In the genomic region with DNA sequence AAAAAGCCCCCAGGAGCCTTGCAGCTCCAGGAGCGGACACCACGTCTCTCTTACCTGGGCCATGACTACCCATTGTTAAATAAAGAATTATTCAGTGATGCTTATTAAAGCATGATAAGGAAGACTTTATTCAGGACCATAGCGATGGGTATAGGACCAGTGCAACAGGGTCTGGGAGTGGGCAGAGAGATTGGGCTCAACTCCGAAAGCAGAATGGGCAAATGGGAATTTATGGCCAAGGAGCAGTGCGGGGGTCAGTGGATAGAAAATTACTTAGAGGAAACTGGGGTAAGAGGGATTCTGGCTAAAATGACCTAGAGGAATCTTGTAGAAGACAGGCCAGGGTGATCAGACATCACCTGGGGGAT, we compare ENCODE assay signal across 8 cellular contexts. TPM values are rescaled to one million over a fixed set of nuclear protein-coding genes. Genes with fewer than 3 reads are reported as not detected.
DNase-seq lines count a peak whose midpoint lies in the region; ATAC-seq and TF ChIP-seq lines count a peak whose summit lies in the region.

No MANE protein-coding gene starts in this region.

- peak overlapping the region; percentile 91 for H3K4me3 Mint-ChIP-seq in glutamatergic neuron (ENCODE audit: unreplicated experiment)

- H3K36me3 Mint-ChIP-seq in glutamatergic neuron (ENCODE audit: unreplicated experiment) = no peaks in the 10 kb centered on the region

- H3K27ac ChIP-seq in SK-N-MC = no peak overlapping the region; the same call in 1 of the 2 replicates
- H3K27ac ChIP-seq in skin epidermis = peak overlapping the region in 13 of 21 experiments; percentile 60 to 97 (median 91)

- DNase-seq in SK-N-MC (ENCODE audit: low read depth, low spot score) (no peak), glutamatergic neuron (no peak), NCI-H748 (lab: John Stamatoyannopoulos, UW; ENCODE audit: unreplicated experiment) (no peak), NCI-H2196 treated with DMSO at 0.1 percent for 48 hours (lab: John Stamatoyannopoulos, UW; ENCODE audit: unreplicated experiment) (no peak)
- no peak for DNase-seq in central memory CD4-positive, alpha-beta T cell

- no peaks in the 10 kb centered on the region for H3K9me3 ChIP-seq in SK-N-MC (ENCODE audit: low read depth, low read length)

- H3K9ac ChIP-seq in SK-N-MC (ENCODE audit: insufficient read length) = peak overlapping the region; percentile 58

- H3K4me1 Mint-ChIP-seq in glutamatergic neuron (ENCODE audit: low read depth, unreplicated experiment) = peaks cover 15% of the 10 kb centered on the region

- peak overlapping the region; percentile 97 for H3K27ac Mint-ChIP-seq in glutamatergic neuron (ENCODE audit: unreplicated experiment)

- H3K9me3 Mint-ChIP-seq in glutamatergic neuron (ENCODE audit: unreplicated experiment) = peaks cover 8% of the 10 kb centered on the region

- peaks cover 6% of the 10 kb centered on the region for H3K27me3 Mint-ChIP-seq in glutamatergic neuron (ENCODE audit: unreplicated experiment)

- no peak for TF ChIP-seq CTCF in glutamatergic neuron (IDR thresholded peaks at IDR 0.05; ENCODE audit: partially characterized antibody, unreplicated experiment)

- peak overlapping the region; percentile 92 for H3K4me3 ChIP-seq in SK-N-MC
- peak overlapping the region; percentile 79 to 98 (median 84) for H3K4me3 ChIP-seq in skin epidermis

- H3K36me3 ChIP-seq in SK-N-MC (ENCODE audit: insufficient read depth, low read length) = peaks cover 25% of the 10 kb centered on the region

- peak; percentile 3 for ATAC-seq in GM21737 (IDR thresholded peaks at IDR 0.05; ENCODE audit: unreplicated experiment)
- no peak for ATAC-seq in HG03442 (IDR thresholded peaks at IDR 0.05; ENCODE audit: unreplicated experiment)

RNA-seq across cellular contexts. Expression of a gene that starts 0.6 kb away (rescaled TPM):
- total RNA-seq in glutamatergic neuron (ENCODE audit: unreplicated experiment) = 236 TPM
